In the genomic region with DNA sequence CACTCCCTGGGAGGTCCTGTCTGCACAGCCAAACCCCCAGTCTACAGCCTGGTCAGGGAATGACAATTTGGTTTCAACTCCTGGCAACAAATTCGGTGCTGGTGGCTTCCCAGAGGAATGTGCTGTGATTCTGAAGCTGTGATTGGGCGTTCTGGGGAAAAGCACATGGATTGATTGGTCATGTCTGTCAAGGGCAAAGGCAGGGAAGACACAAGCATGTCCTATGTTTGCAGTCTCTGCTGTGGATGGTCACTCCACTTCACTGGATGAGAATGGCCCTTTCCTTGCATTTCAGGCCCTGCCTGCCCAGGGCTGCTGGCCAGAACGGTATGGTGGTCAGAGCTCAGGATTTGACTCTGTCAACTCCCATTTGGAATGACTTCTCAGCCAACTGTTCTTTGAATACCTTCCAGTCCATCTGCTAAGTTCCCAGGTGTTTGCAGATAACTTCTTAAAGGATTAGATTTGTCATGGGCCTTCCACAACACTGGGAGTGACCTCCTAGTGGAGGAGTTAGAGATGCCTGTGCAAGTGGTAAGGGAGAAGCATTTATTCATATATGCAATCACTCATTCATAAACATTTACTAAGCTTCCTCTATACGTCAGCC, we compare ENCODE assay signal across 27 cellular contexts. TPM values are rescaled to one million over a fixed set of nuclear protein-coding genes. Genes with fewer than 3 reads are reported as not detected.
"Had no signal": no experiment of that assay in that cellular context is flagged by ENCODE, and none has a peak within 500 bp of the region (broad histone marks: within the 10 kb centered on the region; RNA-seq: fewer than 3 reads in every experiment).

No MANE protein-coding gene starts in this region.

- H3K27me3 ChIP-seq: neural progenitor cell, right atrium auricular region, right lobe of liver, stomach, tibial artery, upper lobe of right lung, uterus had no signal

- DNase-seq: hypothalamus; islet precursor cell; left ventricle myocardium inferior; mesendoderm; naive B cell; natural killer cell; nephron progenitor cell; occipital lobe; right lobe of liver; stimulated activated CD4-positive, alpha-beta T cell treated with anti-CD3 and anti-CD28 coated beads, Interleukin-12 subunit alpha, Interleukin-12 subunit beta, amount 100 ng/mL, for 4 hours; stimulated activated CD4-positive, alpha-beta T cell treated with anti-CD3 and anti-CD28 coated beads, Interleukin-15, amount 100 ng/mL, for 24 hours; stimulated activated CD4-positive, alpha-beta T cell treated with anti-CD3 and anti-CD28 coated beads, Interleukin-4, amount 100 ng/mL, for 24 hours; stimulated activated naive CD4-positive, alpha-beta T cell treated with Interleukin-2 at 50 U/mL for 16 hours; stomach; tibial artery; trophoblast cell; upper lobe of right lung; uterus had no signal

- H3K27ac ChIP-seq: left ventricle myocardium inferior, neural progenitor cell, neutrophil, right atrium auricular region, right lobe of liver, stomach, thoracic aorta, tibial artery, upper lobe of right lung, uterus had no signal

- ATAC-seq: natural killer cell; right lobe of liver; stimulated activated effector memory CD8-positive, alpha-beta T cell treated with anti-CD3 and anti-CD28 coated beads, Interleukin-12 subunit alpha, Interleukin-12 subunit beta, amount 100 ng/mL, for 72 hours; upper lobe of right lung had no signal

- H3K9me3 ChIP-seq: left ventricle myocardium inferior, neutrophil, right atrium auricular region, right lobe of liver, stomach, thoracic aorta, tibial artery, upper lobe of right lung, uterus had no signal

- H3K4me1 ChIP-seq: left ventricle myocardium inferior, neural progenitor cell, right lobe of liver, stomach, upper lobe of right lung, uterus had no signal

- H3K36me3 ChIP-seq: neural progenitor cell, neutrophil, right atrium auricular region, right lobe of liver, upper lobe of right lung, uterus had no signal

- H3K4me3 ChIP-seq: left ventricle myocardium inferior, lung, neural progenitor cell, right atrium auricular region, right lobe of liver, smooth muscle cell, stomach, thoracic aorta, tibial artery, upper lobe of right lung, uterus had no signal

RNA-seq across cellular contexts. Expression of a gene that starts 42.7 kb away (rescaled TPM):
- total RNA-seq: osteocyte, renal cortical epithelial cell had no signal
- polyA plus RNA-seq: smooth muscle cell had no signal
